ENCODE assay signal across 1 cellular context in the genomic region with DNA sequence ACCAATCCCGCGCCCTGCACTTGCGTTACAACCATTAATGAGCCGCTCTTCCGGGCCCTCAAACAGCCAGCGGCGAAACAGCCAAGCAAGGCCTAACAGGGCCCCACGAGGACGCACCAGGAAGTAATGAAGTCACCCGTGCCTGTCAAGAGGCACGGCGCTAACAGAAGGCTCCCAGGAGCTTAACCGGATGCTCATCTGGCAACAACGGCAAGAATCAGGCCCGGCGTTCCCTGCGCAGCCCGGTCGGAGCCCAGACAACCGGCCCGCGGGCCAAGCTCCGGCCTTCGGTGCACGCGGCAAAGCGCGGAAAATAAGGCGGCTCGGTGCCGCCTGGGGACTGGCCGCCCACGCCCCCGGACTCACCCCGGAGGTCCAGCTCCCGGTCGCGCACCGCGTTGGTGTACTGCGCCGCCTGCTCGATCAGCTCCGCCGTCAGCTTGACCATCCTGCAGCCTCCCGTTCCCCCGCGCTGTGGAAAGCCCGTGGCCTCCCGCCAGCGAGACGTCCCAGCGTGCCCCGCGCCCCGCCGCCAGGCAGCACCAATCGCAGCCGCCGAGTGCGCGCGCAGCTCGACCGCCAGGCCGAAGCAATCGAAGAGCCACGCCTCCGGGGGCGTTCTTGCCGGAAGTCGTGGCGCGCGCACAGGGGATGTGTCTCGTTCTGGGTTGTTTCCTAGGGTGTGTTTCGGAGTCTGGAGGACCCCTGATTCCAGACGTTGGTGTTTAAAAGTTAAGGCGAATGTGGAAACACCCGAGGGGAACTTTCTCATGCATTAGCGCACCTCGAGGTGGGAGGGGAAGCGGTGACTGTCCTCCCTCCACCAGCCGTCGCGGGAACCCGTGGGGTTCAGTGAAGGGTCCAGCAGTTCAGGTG.
TF ChIP-seq lines count a peak whose summit lies in the region.

A gene (minus strand): TSS at position 518 of the 876 bp plus-strand sequence. CDS start 70 bp downstream, at position 448.

TF ChIP-seq in K562, 482 proteins besides CTCF, POLR2A, EP300 and RAD21 (continued from another document and continues in another):
- TF ChIP-seq, protein P1, sequence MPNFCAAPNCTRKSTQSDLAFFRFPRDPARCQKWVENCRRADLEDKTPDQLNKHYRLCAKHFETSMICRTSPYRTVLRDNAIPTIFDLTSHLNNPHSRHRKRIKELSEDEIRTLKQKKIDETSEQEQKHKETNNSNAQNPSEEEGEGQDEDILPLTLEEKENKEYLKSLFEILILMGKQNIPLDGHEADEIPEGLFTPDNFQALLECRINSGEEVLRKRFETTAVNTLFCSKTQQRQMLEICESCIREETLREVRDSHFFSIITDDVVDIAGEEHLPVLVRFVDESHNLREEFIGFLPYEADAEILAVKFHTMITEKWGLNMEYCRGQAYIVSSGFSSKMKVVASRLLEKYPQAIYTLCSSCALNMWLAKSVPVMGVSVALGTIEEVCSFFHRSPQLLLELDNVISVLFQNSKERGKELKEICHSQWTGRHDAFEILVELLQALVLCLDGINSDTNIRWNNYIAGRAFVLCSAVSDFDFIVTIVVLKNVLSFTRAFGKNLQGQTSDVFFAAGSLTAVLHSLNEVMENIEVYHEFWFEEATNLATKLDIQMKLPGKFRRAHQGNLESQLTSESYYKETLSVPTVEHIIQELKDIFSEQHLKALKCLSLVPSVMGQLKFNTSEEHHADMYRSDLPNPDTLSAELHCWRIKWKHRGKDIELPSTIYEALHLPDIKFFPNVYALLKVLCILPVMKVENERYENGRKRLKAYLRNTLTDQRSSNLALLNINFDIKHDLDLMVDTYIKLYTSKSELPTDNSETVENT (CRISPR knock-in tag; IDR thresholded peaks at IDR 0.05), result 0 out of 2 replicates have a peak, but pooled peaks have one; percentile 31
- TF ChIP-seq, protein P2, sequence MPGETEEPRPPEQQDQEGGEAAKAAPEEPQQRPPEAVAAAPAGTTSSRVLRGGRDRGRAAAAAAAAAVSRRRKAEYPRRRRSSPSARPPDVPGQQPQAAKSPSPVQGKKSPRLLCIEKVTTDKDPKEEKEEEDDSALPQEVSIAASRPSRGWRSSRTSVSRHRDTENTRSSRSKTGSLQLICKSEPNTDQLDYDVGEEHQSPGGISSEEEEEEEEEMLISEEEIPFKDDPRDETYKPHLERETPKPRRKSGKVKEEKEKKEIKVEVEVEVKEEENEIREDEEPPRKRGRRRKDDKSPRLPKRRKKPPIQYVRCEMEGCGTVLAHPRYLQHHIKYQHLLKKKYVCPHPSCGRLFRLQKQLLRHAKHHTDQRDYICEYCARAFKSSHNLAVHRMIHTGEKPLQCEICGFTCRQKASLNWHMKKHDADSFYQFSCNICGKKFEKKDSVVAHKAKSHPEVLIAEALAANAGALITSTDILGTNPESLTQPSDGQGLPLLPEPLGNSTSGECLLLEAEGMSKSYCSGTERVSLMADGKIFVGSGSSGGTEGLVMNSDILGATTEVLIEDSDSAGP (CRISPR knock-in tag; IDR thresholded peaks at IDR 0.05), result 0 out of 2 replicates have a peak, but pooled peaks have one; percentile 53
- no peak for TF ChIP-seq RBM15 (IDR thresholded peaks at IDR 0.05; ENCODE audit: insufficient read depth, low read length)
- no peak for TF ChIP-seq KLF10 (CRISPR knock-in tag; IDR thresholded peaks at IDR 0.05)
- TF ChIP-seq, protein P3, sequence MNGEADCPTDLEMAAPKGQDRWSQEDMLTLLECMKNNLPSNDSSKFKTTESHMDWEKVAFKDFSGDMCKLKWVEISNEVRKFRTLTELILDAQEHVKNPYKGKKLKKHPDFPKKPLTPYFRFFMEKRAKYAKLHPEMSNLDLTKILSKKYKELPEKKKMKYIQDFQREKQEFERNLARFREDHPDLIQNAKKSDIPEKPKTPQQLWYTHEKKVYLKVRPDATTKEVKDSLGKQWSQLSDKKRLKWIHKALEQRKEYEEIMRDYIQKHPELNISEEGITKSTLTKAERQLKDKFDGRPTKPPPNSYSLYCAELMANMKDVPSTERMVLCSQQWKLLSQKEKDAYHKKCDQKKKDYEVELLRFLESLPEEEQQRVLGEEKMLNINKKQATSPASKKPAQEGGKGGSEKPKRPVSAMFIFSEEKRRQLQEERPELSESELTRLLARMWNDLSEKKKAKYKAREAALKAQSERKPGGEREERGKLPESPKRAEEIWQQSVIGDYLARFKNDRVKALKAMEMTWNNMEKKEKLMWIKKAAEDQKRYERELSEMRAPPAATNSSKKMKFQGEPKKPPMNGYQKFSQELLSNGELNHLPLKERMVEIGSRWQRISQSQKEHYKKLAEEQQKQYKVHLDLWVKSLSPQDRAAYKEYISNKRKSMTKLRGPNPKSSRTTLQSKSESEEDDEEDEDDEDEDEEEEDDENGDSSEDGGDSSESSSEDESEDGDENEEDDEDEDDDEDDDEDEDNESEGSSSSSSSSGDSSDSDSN (IDR thresholded peaks at IDR 0.05; ENCODE audit: borderline replicate concordance in 1 of 2, low read depth in 2 of 2, low read length in 2 of 2), result peak in 1 of 2 experiments; percentile 61; a peak in 1 of 4 replicates
- TF ChIP-seq HNRNPLL (IDR thresholded peaks at IDR 0.05; ENCODE audit: low read depth, low read length, poor library complexity, severe bottlenecking), result peak; percentile 70
- TF ChIP-seq SMAD4 (CRISPR knock-in tag; conservative IDR thresholded peaks at IDR 0.05), result peak; percentile 66
- TF ChIP-seq CREB1 (IDR thresholded peaks at IDR 0.05), result peak; percentile 72
- TF ChIP-seq CREB1 (CRISPR knock-in tag; IDR thresholded peaks at IDR 0.05), result peak; percentile 71
- TF ChIP-seq ZBTB1 (CRISPR knock-in tag; IDR thresholded peaks at IDR 0.05; ENCODE audit: borderline replicate concordance, low read depth), result peak; percentile 10; the same call in 1 of the 2 replicates
- TF ChIP-seq NFXL1 (CRISPR knock-in tag; IDR thresholded peaks at IDR 0.05), result no peak
- TF ChIP-seq SAFB (IDR thresholded peaks at IDR 0.05; ENCODE audit: borderline replicate concordance, low read depth, low read length), result no peak; the same call in 1 of the 2 replicates
- TF ChIP-seq, protein P4, sequence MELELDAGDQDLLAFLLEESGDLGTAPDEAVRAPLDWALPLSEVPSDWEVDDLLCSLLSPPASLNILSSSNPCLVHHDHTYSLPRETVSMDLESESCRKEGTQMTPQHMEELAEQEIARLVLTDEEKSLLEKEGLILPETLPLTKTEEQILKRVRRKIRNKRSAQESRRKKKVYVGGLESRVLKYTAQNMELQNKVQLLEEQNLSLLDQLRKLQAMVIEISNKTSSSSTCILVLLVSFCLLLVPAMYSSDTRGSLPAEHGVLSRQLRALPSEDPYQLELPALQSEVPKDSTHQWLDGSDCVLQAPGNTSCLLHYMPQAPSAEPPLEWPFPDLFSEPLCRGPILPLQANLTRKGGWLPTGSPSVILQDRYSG (tag; conservative IDR thresholded peaks at IDR 0.05; ENCODE audit: low read depth), result no peak
- peak; percentile 60 for TF ChIP-seq RNF2 (IDR thresholded peaks at IDR 0.05)
- TF ChIP-seq HMGN3 (IDR thresholded peaks at IDR 0.05; ENCODE audit: borderline replicate concordance, extremely low read depth, insufficient read length, low read depth, low read length), result peak; percentile 57
- no peak for TF ChIP-seq MAFF (IDR thresholded peaks at IDR 0.05; ENCODE audit: low read length)
- TF ChIP-seq TCF3 (CRISPR knock-in tag; IDR thresholded peaks at IDR 0.05), result peak; percentile 33; the same call in 1 of the 2 replicates
- no peak for TF ChIP-seq EHMT2 (IDR thresholded peaks at IDR 0.05)
- TF ChIP-seq, protein P5, sequence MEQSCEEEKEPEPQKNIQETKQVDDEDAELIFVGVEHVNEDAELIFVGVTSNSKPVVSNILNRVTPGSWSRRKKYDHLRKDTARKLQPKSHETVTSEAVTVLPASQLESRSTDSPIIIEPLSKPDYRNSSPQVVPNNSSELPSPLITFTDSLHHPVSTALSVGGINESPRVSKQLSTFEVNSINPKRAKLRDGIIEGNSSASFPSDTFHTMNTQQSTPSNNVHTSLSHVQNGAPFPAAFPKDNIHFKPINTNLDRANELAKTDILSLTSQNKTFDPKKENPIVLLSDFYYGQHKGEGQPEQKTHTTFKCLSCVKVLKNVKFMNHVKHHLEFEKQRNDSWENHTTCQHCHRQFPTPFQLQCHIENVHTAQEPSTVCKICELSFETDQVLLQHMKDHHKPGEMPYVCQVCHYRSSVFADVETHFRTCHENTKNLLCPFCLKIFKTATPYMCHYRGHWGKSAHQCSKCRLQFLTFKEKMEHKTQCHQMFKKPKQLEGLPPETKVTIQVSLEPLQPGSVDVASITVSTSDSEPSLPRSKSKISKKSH (CRISPR knock-in tag; IDR thresholded peaks at IDR 0.05), result no peak
- no peak for TF ChIP-seq ZNF165 (CRISPR knock-in tag; IDR thresholded peaks at IDR 0.05; ENCODE audit: borderline replicate concordance)
- TF ChIP-seq ZFP30 (CRISPR knock-in tag; IDR thresholded peaks at IDR 0.05; ENCODE audit: borderline replicate concordance), result no peak
- TF ChIP-seq NR2F6 (CRISPR knock-in tag; IDR thresholded peaks at IDR 0.05), result no peak
- peak; percentile 92 for TF ChIP-seq PHF8 (IDR thresholded peaks at IDR 0.05; ENCODE audit: borderline replicate concordance, low read length)
- TF ChIP-seq CC2D1A (IDR thresholded peaks at IDR 0.05), result no peak
- TF ChIP-seq, protein P6, sequence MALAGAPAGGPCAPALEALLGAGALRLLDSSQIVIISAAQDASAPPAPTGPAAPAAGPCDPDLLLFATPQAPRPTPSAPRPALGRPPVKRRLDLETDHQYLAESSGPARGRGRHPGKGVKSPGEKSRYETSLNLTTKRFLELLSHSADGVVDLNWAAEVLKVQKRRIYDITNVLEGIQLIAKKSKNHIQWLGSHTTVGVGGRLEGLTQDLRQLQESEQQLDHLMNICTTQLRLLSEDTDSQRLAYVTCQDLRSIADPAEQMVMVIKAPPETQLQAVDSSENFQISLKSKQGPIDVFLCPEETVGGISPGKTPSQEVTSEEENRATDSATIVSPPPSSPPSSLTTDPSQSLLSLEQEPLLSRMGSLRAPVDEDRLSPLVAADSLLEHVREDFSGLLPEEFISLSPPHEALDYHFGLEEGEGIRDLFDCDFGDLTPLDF (CRISPR knock-in tag; IDR thresholded peaks at IDR 0.05), result peak; percentile 94
- TF ChIP-seq, protein P7, sequence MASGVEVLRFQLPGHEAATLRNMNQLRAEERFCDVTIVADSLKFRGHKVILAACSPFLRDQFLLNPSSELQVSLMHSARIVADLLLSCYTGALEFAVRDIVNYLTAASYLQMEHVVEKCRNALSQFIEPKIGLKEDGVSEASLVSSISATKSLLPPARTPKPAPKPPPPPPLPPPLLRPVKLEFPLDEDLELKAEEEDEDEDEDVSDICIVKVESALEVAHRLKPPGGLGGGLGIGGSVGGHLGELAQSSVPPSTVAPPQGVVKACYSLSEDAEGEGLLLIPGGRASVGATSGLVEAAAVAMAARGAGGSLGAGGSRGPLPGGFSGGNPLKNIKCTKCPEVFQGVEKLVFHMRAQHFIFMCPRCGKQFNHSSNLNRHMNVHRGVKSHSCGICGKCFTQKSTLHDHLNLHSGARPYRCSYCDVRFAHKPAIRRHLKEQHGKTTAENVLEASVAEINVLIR (CRISPR knock-in tag; IDR thresholded peaks at IDR 0.05), result no peak
- TF ChIP-seq ELF1 (tag; IDR thresholded peaks at IDR 0.05), result peak; percentile 89
- TF ChIP-seq MCM7 (IDR thresholded peaks at IDR 0.05), result no peak
- TF ChIP-seq GTF2F1 (IDR thresholded peaks at IDR 0.05; ENCODE audit: low read depth, low read length), result no peak
- TF ChIP-seq POU5F1 (IDR thresholded peaks at IDR 0.05; ENCODE audit: borderline replicate concordance, low read depth, low read length, partially characterized antibody), result no peak
